Comparison of ENCODE assay signal across 14 cellular contexts in genomic region chr10:109880886-109881467, GRCh38. TPM values are rescaled to one million over a fixed set of nuclear protein-coding genes. Genes with fewer than 3 reads are reported as not detected.
DNase-seq lines count a peak whose midpoint lies in the region; ATAC-seq and TF ChIP-seq lines count a peak whose summit lies in the region.
"Had no signal": no experiment of that assay in that cellular context is flagged by ENCODE, and none has a peak within 500 bp of the region (broad histone marks: within the 10 kb centered on the region; RNA-seq: fewer than 3 reads in every experiment).

No MANE protein-coding gene starts in this region.

- H3K4me3 Mint-ChIP-seq in natural killer cell, result no peak overlapping the region
- H3K4me3 Mint-ChIP-seq in natural killer cell treated with Interleukin-12 subunit alpha and Interleukin-12 subunit beta and Interleukin-15 and Interleukin-18, amount 100 ng/mL, for 72 hours, result no peak overlapping the region
- H3K4me3 Mint-ChIP-seq: activated CD4-positive, alpha-beta T cell treated with anti-CD3 and anti-CD28 coated beads, Interleukin-2, amount 10 ng/mL, durations not matched to agents 24 days and 14 days had no signal

- DNase-seq in natural killer cell (no peak), NCI-H2227 (lab: John Stamatoyannopoulos, UW; ENCODE audit: unreplicated experiment) (no peak), SIG-M5 treated with dmso at 0.1 percent for 504 hours (lab: John Stamatoyannopoulos, UW; ENCODE audit: unreplicated experiment) (no peak), COLO829 (ENCODE audit: low spot score) (no peak)
- DNase-seq in natural killer cell treated with Interleukin-12 subunit alpha and Interleukin-12 subunit beta and Interleukin-15 and Interleukin-18, amount 100 ng/mL, for 72 hours (ENCODE audit: low spot score), result no peak
- DNase-seq in activated effector memory CD4-positive, alpha-beta T cell treated with anti-CD3 and anti-CD28 coated beads, Interleukin-2, amount 50 U/mL, for 16 hours, result no peak
- DNase-seq: activated CD4-positive, alpha-beta T cell treated with anti-CD3 and anti-CD28 coated beads, Interleukin-2, amount 10 ng/mL, durations not matched to agents 24 days and 14 days; activated naive CD4-positive, alpha-beta T cell treated with anti-CD3 and anti-CD28 coated beads, Interleukin-2, amount 50 U/mL, for 16 hours; foreskin fibroblast; kidney; NCI-H1417 had no signal

- no peaks in the 10 kb centered on the region for H3K27me3 Mint-ChIP-seq in natural killer cell (ENCODE audit: low read depth in 2 of 2)
- no peaks in the 10 kb centered on the region for H3K27me3 Mint-ChIP-seq in natural killer cell treated with Interleukin-12 subunit alpha and Interleukin-12 subunit beta and Interleukin-15 and Interleukin-18, amount 100 ng/mL, for 72 hours
- H3K27me3 Mint-ChIP-seq: activated CD4-positive, alpha-beta T cell treated with anti-CD3 and anti-CD28 coated beads, Interleukin-2, amount 10 ng/mL, durations not matched to agents 24 days and 14 days had no signal

- H3K36me3 Mint-ChIP-seq in natural killer cell, result peaks cover 22% of the 10 kb centered on the region
- H3K36me3 Mint-ChIP-seq in natural killer cell treated with Interleukin-12 subunit alpha and Interleukin-12 subunit beta and Interleukin-15 and Interleukin-18, amount 100 ng/mL, for 72 hours, result peaks cover 23% of the 10 kb centered on the region

- intact Hi-C loops in natural killer cell (cut with micrococcal nuclease), result loop anchor here (5.0 to 10.0 kb wide), 2 partner anchors 76 to 224 kb away; no protein-coding TSS in a partner anchor

- no peaks in the 10 kb centered on the region for H3K9me3 Mint-ChIP-seq in natural killer cell
- H3K9me3 Mint-ChIP-seq in natural killer cell treated with Interleukin-12 subunit alpha and Interleukin-12 subunit beta and Interleukin-15 and Interleukin-18, amount 100 ng/mL, for 72 hours, result no peaks in the 10 kb centered on the region
- H3K9me3 Mint-ChIP-seq: activated CD4-positive, alpha-beta T cell treated with anti-CD3 and anti-CD28 coated beads, Interleukin-2, amount 10 ng/mL, durations not matched to agents 24 days and 14 days had no signal

- TF ChIP-seq CTCF in natural killer cell (IDR thresholded peaks at IDR 0.05), result no peak

- peaks cover 8 to 17% of the 10 kb centered on the region in 2 donors for H3K4me1 Mint-ChIP-seq in natural killer cell
- peaks cover 13 to 21% of the 10 kb centered on the region in 2 donors for H3K4me1 Mint-ChIP-seq in natural killer cell treated with Interleukin-12 subunit alpha and Interleukin-12 subunit beta and Interleukin-15 and Interleukin-18, amount 100 ng/mL, for 72 hours (ENCODE audit: low read depth in 2 of 2)

- H3K27ac Mint-ChIP-seq in natural killer cell, result peak overlapping the region; percentile 24 to 38
- H3K27ac Mint-ChIP-seq in natural killer cell treated with Interleukin-12 subunit alpha and Interleukin-12 subunit beta and Interleukin-15 and Interleukin-18, amount 100 ng/mL, for 72 hours, result peak overlapping the region in 1 of 2 donors; percentile 46
- H3K27ac Mint-ChIP-seq: activated CD4-positive, alpha-beta T cell treated with anti-CD3 and anti-CD28 coated beads, Interleukin-2, amount 10 ng/mL, durations not matched to agents 24 days and 14 days had no signal

- ATAC-seq in natural killer cell (no peak), HG02759 (IDR thresholded peaks at IDR 0.05; ENCODE audit: unreplicated experiment) (peak; percentile 83), HG03565 (IDR thresholded peaks at IDR 0.05; ENCODE audit: unreplicated experiment) (peak; percentile 84)
- ATAC-seq in natural killer cell treated with Interleukin-12 subunit alpha and Interleukin-12 subunit beta and Interleukin-15 and Interleukin-18, amount 100 ng/mL, for 72 hours, result no peak
- ATAC-seq: A549 had no signal

RNA-seq across cellular contexts. Expression of gene XPNPEP1, which starts 42.3 kb away (rescaled TPM):
- 100 to 1,000 TPM; 102 to 118 (median 106) TPM for total RNA-seq in natural killer cell
- total RNA-seq in natural killer cell treated with Interleukin-12 subunit alpha and Interleukin-12 subunit beta and Interleukin-15 and Interleukin-18, amount 100 ng/mL, for 72 hours, result 10 to 100 TPM; 98.8 to 99.9 TPM

Comparison
In these comparisons a context has a peak if more than half of its experiments do, and no peak if none do; other contexts are left out.
1. ATAC-seq: peak in HG02759 (single experiment) and HG03565 (single experiment); none in natural killer cell (0 of 3) and natural killer cell treated with Interleukin-12 subunit alpha and Interleukin-12 subunit beta and Interleukin-15 and Interleukin-18, amount 100 ng/mL, for 72 hours (0 of 2).